In genomic region chrX:87299563-87300160, GRCh38 we compare ENCODE assay signal across 9 cellular contexts.
A peak's percentile ranks its signal among the peaks of the same experiment; 100 is the strongest.
DNase-seq lines count a peak whose midpoint lies in the region; ATAC-seq, FAIRE-seq and TF ChIP-seq lines count a peak whose summit lies in the region.
"Had no signal": no experiment of that assay in that cellular context is flagged by ENCODE, and none has a peak within 500 bp of the region (broad histone marks: within the 10 kb centered on the region; RNA-seq: fewer than 3 reads in every experiment).

No MANE protein-coding gene starts in this region.

- H3K4me1 ChIP-seq in DOHH2 (ENCODE audit: control insufficient read depth, low read length) (no peaks in the 10 kb centered on the region), astrocyte (ENCODE audit: insufficient read depth, low read length) (no peaks in the 10 kb centered on the region), mesendoderm (ENCODE audit: control insufficient read depth, low read depth, low read length) (no peaks in the 10 kb centered on the region), sigmoid colon (no peaks in the 10 kb centered on the region)

- H3K56ac ChIP-seq in mesendoderm (ENCODE audit: low read length), result no peak overlapping the region

- no peak overlapping the region for H2BK120ac ChIP-seq in mesendoderm (ENCODE audit: low read depth, low read length)

- no peak for TF ChIP-seq EP300 in sigmoid colon (IDR thresholded peaks at IDR 0.05)

- H3K36me3 ChIP-seq in DOHH2 (ENCODE audit: control insufficient read depth, low read length) (no peaks in the 10 kb centered on the region), astrocyte (ENCODE audit: insufficient read depth, low read length) (no peaks in the 10 kb centered on the region), mesendoderm (ENCODE audit: control insufficient read depth, insufficient read depth, low read length) (no peaks in the 10 kb centered on the region), sigmoid colon (no peaks in the 10 kb centered on the region)

- no peak for TF ChIP-seq POLR2A in sigmoid colon (IDR thresholded peaks at IDR 0.05)

- no peak overlapping the region for H3K27ac Mint-ChIP-seq in astrocyte (ENCODE audit: unreplicated experiment)
- H3K27ac Mint-ChIP-seq in activated CD4-positive, alpha-beta T cell treated with anti-CD3 and anti-CD28 coated beads for 36 hours, result no peak overlapping the region

- no peaks in the 10 kb centered on the region for H3K4me1 Mint-ChIP-seq in astrocyte (ENCODE audit: low read depth, unreplicated experiment)
- no peaks in the 10 kb centered on the region for H3K4me1 Mint-ChIP-seq in activated CD4-positive, alpha-beta T cell treated with anti-CD3 and anti-CD28 coated beads for 36 hours
- H3K4me1 Mint-ChIP-seq: central memory CD8-positive, alpha-beta T cell had no signal

- no CpG with 5 or more reads among the region's 4 CpGs for WGBS in mesendoderm (ENCODE audit: extremely low coverage, insufficient coverage, low lambda C conversion rate)
- WGBS in sigmoid colon, 2 donors, result 3 to 5% methylated on average over 4 of the region's 4 CpGs

- FAIRE-seq in astrocyte (lab: Jason Lieb, UNC), result peak; percentile 80

- H4K20me1 ChIP-seq in DOHH2 (ENCODE audit: control insufficient read depth, insufficient read depth, low read depth, low read length), result no peaks in the 10 kb centered on the region
- H4K20me1 ChIP-seq in astrocyte (ENCODE audit: insufficient read depth, low read length), result no peaks in the 10 kb centered on the region

- no peak overlapping the region for H3K4me3 ChIP-seq in DOHH2 (ENCODE audit: low read length)
- H3K4me3 ChIP-seq in astrocyte (ENCODE audit: insufficient read depth, low read depth, low read length), result no peak overlapping the region
- no peak overlapping the region for H3K4me3 ChIP-seq in mesendoderm (ENCODE audit: low read length)
- no peak overlapping the region for H3K4me3 ChIP-seq in sigmoid colon

- no peak overlapping the region for H3K23ac ChIP-seq in mesendoderm (ENCODE audit: low read length)

- H2BK5ac ChIP-seq in mesendoderm (ENCODE audit: low read length), result no peak overlapping the region

- H3K79me2 ChIP-seq in DOHH2 (ENCODE audit: control insufficient read depth, low read length) (no peaks in the 10 kb centered on the region), astrocyte (ENCODE audit: insufficient read depth, low read length) (no peaks in the 10 kb centered on the region), mesendoderm (ENCODE audit: control insufficient read depth, insufficient read depth, low read length) (no peaks in the 10 kb centered on the region)

- H3K18ac ChIP-seq in mesendoderm (ENCODE audit: low read length), result no peak overlapping the region

- H3K27ac ChIP-seq in DOHH2 (ENCODE audit: low read depth, low read length) (no peak overlapping the region), astrocyte (ENCODE audit: low read depth, low read length) (no peak overlapping the region), mesendoderm (ENCODE audit: low read depth, low read length) (no peak overlapping the region), sigmoid colon (no peak overlapping the region)

- DNase-seq in astrocyte (ENCODE audit: low read depth) (no peak), mesendoderm (peak; percentile 3), sigmoid colon (no peak), GM19238 (ENCODE audit: insufficient read length, low spot score) (no peak)
- DNase-seq in activated CD4-positive, alpha-beta T cell treated with anti-CD3 and anti-CD28 coated beads for 36 hours, result no peak
- no peak for DNase-seq in activated CD8-positive, alpha-beta memory T cell treated with anti-CD3 and anti-CD28 coated beads, Interleukin-2, amount 50 U/mL, for 48 hours

- peaks cover 1% of the 10 kb centered on the region for H3K9me3 Mint-ChIP-seq in astrocyte (ENCODE audit: unreplicated experiment)
- no peaks in the 10 kb centered on the region for H3K9me3 Mint-ChIP-seq in activated CD4-positive, alpha-beta T cell treated with anti-CD3 and anti-CD28 coated beads for 36 hours (ENCODE audit: low read depth)
- H3K9me3 Mint-ChIP-seq: central memory CD8-positive, alpha-beta T cell had no signal

- H3K4me2 ChIP-seq in DOHH2 (ENCODE audit: low read length) (no peak overlapping the region), astrocyte (ENCODE audit: low read length) (no peak overlapping the region), mesendoderm (ENCODE audit: low read length) (no peak overlapping the region)

- no peaks in the 10 kb centered on the region for H3K27me3 Mint-ChIP-seq in astrocyte (ENCODE audit: low read depth, unreplicated experiment)
- no peaks in the 10 kb centered on the region for H3K27me3 Mint-ChIP-seq in activated CD4-positive, alpha-beta T cell treated with anti-CD3 and anti-CD28 coated beads for 36 hours
- H3K27me3 Mint-ChIP-seq: central memory CD8-positive, alpha-beta T cell had no signal

- no peak overlapping the region for H2AK5ac ChIP-seq in mesendoderm (ENCODE audit: low read length)

- POLR2A ChIA-PET in activated CD4-positive, alpha-beta T cell treated with anti-CD3 and anti-CD28 coated beads for 36 hours (lab: Charles Lee), result no interaction called here

- peak; percentile 62 for ATAC-seq in HG03354 (IDR thresholded peaks at IDR 0.05; ENCODE audit: poor library complexity, severe bottlenecking, unreplicated experiment)
- ATAC-seq in activated CD4-positive, alpha-beta T cell treated with anti-CD3 and anti-CD28 coated beads for 36 hours, result no peak

- CTCF ChIA-PET in activated CD4-positive, alpha-beta T cell treated with anti-CD3 and anti-CD28 coated beads for 36 hours (lab: Charles Lee), result interaction anchor here (0.9 kb wide), 1 partner anchor 14 kb away, joined by 3 read pairs; no protein-coding TSS in a partner anchor

- H3K27me3 ChIP-seq in DOHH2 (ENCODE audit: control insufficient read depth, low read length) (no peaks in the 10 kb centered on the region), astrocyte (ENCODE audit: insufficient read depth, low read length) (no peaks in the 10 kb centered on the region), mesendoderm (ENCODE audit: insufficient read depth, low read length, poor library complexity) (no peaks in the 10 kb centered on the region), sigmoid colon (no peaks in the 10 kb centered on the region)

- H3K79me1 ChIP-seq in mesendoderm (ENCODE audit: low read length), result no peaks in the 10 kb centered on the region

- H4K8ac ChIP-seq in mesendoderm (ENCODE audit: low read depth, low read length), result no peak overlapping the region

- no peak overlapping the region for H3K4ac ChIP-seq in mesendoderm (ENCODE audit: low read depth, low read length)

- intact Hi-C loops in sigmoid colon (cut with DNase I), result no loop called here
- intact Hi-C loops in activated CD4-positive, alpha-beta T cell treated with anti-CD3 and anti-CD28 coated beads for 36 hours (cut with DNase I, micrococcal nuclease), result loop anchor here in 1 of 2 experiments (2.0 kb wide), 1 partner anchor 1167 kb away; no protein-coding TSS in a partner anchor

- H4K5ac ChIP-seq in mesendoderm (ENCODE audit: low read length), result no peak overlapping the region

- no peaks in the 10 kb centered on the region for H3F3A ChIP-seq in DOHH2 (ENCODE audit: control insufficient read depth, insufficient read depth)

- H3K9me3 ChIP-seq in DOHH2 (ENCODE audit: control insufficient read depth, insufficient read depth, low read length), result no peaks in the 10 kb centered on the region
- H3K9me3 ChIP-seq in astrocyte (ENCODE audit: insufficient read depth, low read depth, low read length), result no peaks in the 10 kb centered on the region
- H3K9me3 ChIP-seq in sigmoid colon, result no peaks in the 10 kb centered on the region

- TF ChIP-seq CTCF in DOHH2 (IDR thresholded peaks at IDR 0.05; ENCODE audit: low read depth, low read length, poor library complexity, severe bottlenecking) (peak; percentile 13), astrocyte (IDR thresholded peaks at IDR 0.05; ENCODE audit: insufficient read depth, low read depth, low read length) (peak; percentile 36), sigmoid colon (IDR thresholded peaks at IDR 0.05) (peak in 1 of 4 experiments; percentile 30)

- H2BK15ac ChIP-seq in mesendoderm (replicated peaks; ENCODE audit: low read depth), result no peak overlapping the region

- H2AFZ ChIP-seq in astrocyte (ENCODE audit: low read depth, low read length), result no peak overlapping the region

- H3K4me3 Mint-ChIP-seq in astrocyte (ENCODE audit: unreplicated experiment), result no peak overlapping the region
- no peak overlapping the region for H3K4me3 Mint-ChIP-seq in activated CD4-positive, alpha-beta T cell treated with anti-CD3 and anti-CD28 coated beads for 36 hours
- H3K4me3 Mint-ChIP-seq: central memory CD8-positive, alpha-beta T cell had no signal

- H3K9me2 ChIP-seq in DOHH2 (replicated peaks; ENCODE audit: control insufficient read depth, low read length), result no peaks in the 10 kb centered on the region

- H3K36me3 Mint-ChIP-seq in astrocyte (ENCODE audit: low read depth, unreplicated experiment), result no peaks in the 10 kb centered on the region
- H3K36me3 Mint-ChIP-seq in activated CD4-positive, alpha-beta T cell treated with anti-CD3 and anti-CD28 coated beads for 36 hours (ENCODE audit: low read depth), result no peaks in the 10 kb centered on the region

- H3K9ac ChIP-seq in astrocyte (ENCODE audit: low read length) (no peak overlapping the region), mesendoderm (ENCODE audit: low read length) (no peak overlapping the region)
